Comparison of ENCODE assay signal across 22 cellular contexts in genomic region chr12:97752129-97752528, GRCh38.
A peak's percentile ranks its signal among the peaks of the same experiment; 100 is the strongest.
DNase-seq lines count a peak whose midpoint lies in the region; ATAC-seq and TF ChIP-seq lines count a peak whose summit lies in the region.
"Had no signal": no experiment of that assay in that cellular context is flagged by ENCODE, and none has a peak within 500 bp of the region (broad histone marks: within the 10 kb centered on the region; RNA-seq: fewer than 3 reads in every experiment).

No MANE protein-coding gene starts in this region.

- H3K9me3 ChIP-seq in PC-3 (ENCODE audit: low read length): no peaks in the 10 kb centered on the region
- no peaks in the 10 kb centered on the region for H3K9me3 ChIP-seq in HAP-1
- H3K9me3 ChIP-seq: BE2C, SK-N-SH had no signal

- H3K4me1 ChIP-seq in PC-3 (ENCODE audit: insufficient read depth, low read length) (peaks cover 26% of the 10 kb centered on the region), HAP-1 (no peaks in the 10 kb centered on the region)
- H3K4me1 ChIP-seq: BE2C had no signal

- H2AFZ ChIP-seq in PC-3 (ENCODE audit: low read length): no peak overlapping the region

- H3K4me3 ChIP-seq in PC-3 (ENCODE audit: low read length) (no peak overlapping the region), kidney epithelial cell (ENCODE audit: low read depth, low read length) (no peak overlapping the region), HAP-1 (no peak overlapping the region)

- 0 out of 2 replicates have a peak, but pooled peaks cover 2% of the 10 kb centered on the region for H3K9me2 ChIP-seq in PC-3 (replicated peaks; ENCODE audit: low read length)
- H3K9me2 ChIP-seq: SK-N-SH had no signal

- ATAC-seq in PC-3: no peak

- no peaks in the 10 kb centered on the region for H3K79me2 ChIP-seq in PC-3 (ENCODE audit: low read length)

- POLR2A ChIA-PET in PC-3 (lab: Charles Lee; ENCODE audit: unreplicated experiment): no interaction called here

- peak overlapping the region; percentile 50 for H3K4me2 ChIP-seq in PC-3 (ENCODE audit: low read length)
- H3K4me2 ChIP-seq: SK-N-SH had no signal

- CTCF ChIA-PET in PC-3 (lab: Charles Lee): no interaction called here

- no TSS peak for BruUV-seq in PC-3 (replicated peaks; lab: Mats Ljungman, UMichigan)

- peak; percentile 63 for DNase-seq in NCI-H1417 treated with DMSO at 0.1 percent for 48 hours (lab: John Stamatoyannopoulos, UW)
- no peak for DNase-seq in NCI-H1417 (lab: John Stamatoyannopoulos, UW)
- DNase-seq in NCI-H1930 (lab: John Stamatoyannopoulos, UW): peak; percentile 65 to 88
- peak; percentile 73 for DNase-seq in PC-3
- DNase-seq in kidney epithelial cell (ENCODE audit: low read depth): peak; percentile 5
- no peak for DNase-seq in activated T-cell treated with anti-CD3 and anti-CD28 coated beads, Interleukin-2, amount 50 U/mL, for 48 hours
- DNase-seq in HAP-1 (ENCODE audit: low spot score in 2 of 2): no peak
- DNase-seq in middle frontal gyrus (ENCODE audit: extremely low spot score, low spot score): no peak
- DNase-seq: ACHN; BE2C; Calu3; CD8-positive, alpha-beta memory T cell; DND-41; KBM-7; NCI-H1092; NCI-H1436 treated with DMSO at 0.1 percent for 48 hours; NCI-H187 treated with DMSO at 0.1 percent for 48 hours; NCI-H226; NCI-H510A; SK-N-SH; SW 1271 had no signal

- H3K36me3 ChIP-seq in PC-3 (ENCODE audit: low read depth, low read length): no peaks in the 10 kb centered on the region
- no peaks in the 10 kb centered on the region for H3K36me3 ChIP-seq in kidney epithelial cell (ENCODE audit: control insufficient read depth, insufficient read depth, low read length)
- no peaks in the 10 kb centered on the region for H3K36me3 ChIP-seq in HAP-1 (replicated peaks)
- H3K36me3 ChIP-seq: BE2C had no signal

- in situ Hi-C loops in HAP-1 (cut with MboI; ENCODE audit: low sequenced_read_pairs): no loop called here

- H3K27ac ChIP-seq in PC-3 (ENCODE audit: low read length): peak overlapping the region; percentile 77
- H3K27ac ChIP-seq: 22Rv1 had no signal

- TF ChIP-seq CTCF in PC-3 (conservative IDR thresholded peaks at IDR 0.05; ENCODE audit: low read depth, low read length): no peak
- TF ChIP-seq CTCF in kidney epithelial cell (IDR thresholded peaks at IDR 0.05; ENCODE audit: insufficient read depth, low read length, poor library complexity, severe bottlenecking): no peak

- no peaks in the 10 kb centered on the region for H3F3A ChIP-seq in PC-3 (ENCODE audit: low read length, unreplicated experiment)

- no peak overlapping the region for H3K9ac ChIP-seq in PC-3 (ENCODE audit: low read length)
- H3K9ac ChIP-seq: SK-N-SH had no signal

- intact Hi-C loops in PC-3 (cut with micrococcal nuclease): no loop called here

- H3K27me3 ChIP-seq in PC-3 (ENCODE audit: low read length) (peaks cover 18% of the 10 kb centered on the region), kidney epithelial cell (ENCODE audit: control insufficient read depth, insufficient read depth, low read length) (no peaks in the 10 kb centered on the region), HAP-1 (ENCODE audit: low read depth) (no peaks in the 10 kb centered on the region)
- H3K27me3 ChIP-seq: BE2C had no signal

- no peaks in the 10 kb centered on the region for H4K20me1 ChIP-seq in PC-3 (ENCODE audit: low read length)

Comparison
In these comparisons a context has a peak if more than half of its experiments do, and no peak if none do; other contexts are left out.
1. DNase-seq: peak in NCI-H1417 treated with DMSO at 0.1 percent for 48 hours (single experiment), NCI-H1930 (2 of 2), PC-3 (single experiment) and kidney epithelial cell (single experiment); none in NCI-H1417 (0 of 3), activated T-cell treated with anti-CD3 and anti-CD28 coated beads, Interleukin-2, amount 50 U/mL, for 48 hours (0 of 2), HAP-1 (0 of 2) and middle frontal gyrus (single experiment).